8 cellular contexts compared by ENCODE assay signal in the genomic region with DNA sequence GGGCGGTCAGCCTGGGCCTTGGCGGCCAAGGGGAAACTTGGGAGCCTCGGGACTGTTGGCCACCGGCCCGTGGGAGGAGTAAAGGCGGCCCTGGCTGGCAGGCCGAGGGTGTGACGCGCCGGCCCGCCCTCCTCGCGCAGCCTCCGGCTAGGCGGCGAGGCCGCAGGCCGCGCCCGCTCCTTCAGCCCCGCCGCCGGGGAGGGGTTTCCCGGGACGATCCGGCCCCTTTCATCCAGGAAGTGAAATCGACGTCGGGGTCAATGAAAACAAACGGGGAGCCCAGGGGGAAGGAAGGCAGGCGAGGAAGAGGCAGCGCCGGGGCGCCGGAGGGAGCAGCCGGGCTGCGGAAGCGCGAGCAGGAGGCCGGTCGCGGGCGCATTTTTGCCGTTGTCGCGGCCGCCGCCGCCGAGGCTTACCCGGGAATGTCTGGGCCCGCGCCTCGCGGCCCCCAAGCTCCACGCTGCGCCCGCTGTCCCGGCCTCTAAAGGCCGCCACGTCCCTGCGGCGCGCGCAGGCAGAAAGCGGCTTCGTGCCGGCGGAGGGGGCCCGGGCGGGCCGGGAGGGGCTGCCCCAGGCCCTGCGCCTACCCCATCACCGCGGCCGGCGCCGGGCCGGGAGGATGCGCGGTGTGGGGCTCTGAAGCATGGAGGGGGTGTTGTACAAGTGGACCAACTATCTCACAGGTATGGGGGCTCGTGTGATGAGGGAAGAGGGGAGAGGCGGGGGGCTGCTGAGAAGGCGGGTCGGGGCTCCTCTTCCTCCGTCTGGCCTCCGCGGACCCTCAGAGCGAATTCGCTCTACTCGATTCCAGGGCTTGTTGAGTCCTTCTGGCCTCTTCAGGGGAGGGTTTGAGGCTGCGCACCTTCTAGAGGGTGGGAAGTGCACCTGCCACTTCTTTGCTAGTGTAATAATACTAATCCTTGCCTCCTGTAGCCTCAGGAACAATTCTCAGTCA. TPM values are rescaled to one million over a fixed set of nuclear protein-coding genes. Genes with fewer than 3 reads are reported as not detected.
DNase-seq lines count a peak whose midpoint lies in the region; ATAC-seq, FAIRE-seq and TF ChIP-seq lines count a peak whose summit lies in the region.

A gene (plus strand): TSS at position 231 of the 955 bp plus-strand sequence. CDS start 413 bp downstream, at position 644.

- WGBS in pancreas, 2 donors: 0 to 1% methylated on average over 66 to 92 of the region's 92 CpGs

- H3K4me3 Mint-ChIP-seq in activated naive CD8-positive, alpha-beta T cell treated with anti-CD3 and anti-CD28 coated beads, Interleukin-2, amount 10 ng/mL, durations not matched to agents 7 days and 5 days: peak within 1 kb of the TSS; percentile 94

- H3K9me3 Mint-ChIP-seq in activated naive CD8-positive, alpha-beta T cell treated with anti-CD3 and anti-CD28 coated beads, Interleukin-2, amount 10 ng/mL, durations not matched to agents 7 days and 5 days: no peaks in the 10 kb centered on the region

- no peaks in the 10 kb centered on the region for H4K20me1 ChIP-seq in SU-DHL-6 (ENCODE audit: low read depth, low read length)

- peaks cover 4% of the 10 kb centered on the region for H3K36me3 Mint-ChIP-seq in activated naive CD8-positive, alpha-beta T cell treated with anti-CD3 and anti-CD28 coated beads, Interleukin-2, amount 10 ng/mL, durations not matched to agents 7 days and 5 days

- no peak for FAIRE-seq in pancreas (lab: Jason Lieb, UNC)

- no peaks in the 10 kb centered on the region for H3K36me3 ChIP-seq in SU-DHL-6 (ENCODE audit: low read length)
- no peaks in the 10 kb centered on the region for H3K36me3 ChIP-seq in pancreas
- H3K36me3 ChIP-seq in tibial artery: no peaks in the 10 kb centered on the region

- H3K27ac ChIP-seq in SU-DHL-6 (ENCODE audit: low read depth, low read length) (peak within 1 kb of the TSS; percentile 73), pancreas (peak within 1 kb of the TSS; percentile 87 to 97 (median 95)), tibial artery (peak within 1 kb of the TSS; percentile 90 to 91)

- H3K4me1 Mint-ChIP-seq in activated naive CD8-positive, alpha-beta T cell treated with anti-CD3 and anti-CD28 coated beads, Interleukin-2, amount 10 ng/mL, durations not matched to agents 7 days and 5 days: peaks cover 34% of the 10 kb centered on the region

- H3K27me3 Mint-ChIP-seq in activated naive CD8-positive, alpha-beta T cell treated with anti-CD3 and anti-CD28 coated beads, Interleukin-2, amount 10 ng/mL, durations not matched to agents 7 days and 5 days: no peaks in the 10 kb centered on the region

- peaks cover 40% of the 10 kb centered on the region for H3K79me2 ChIP-seq in SU-DHL-6 (ENCODE audit: insufficient read depth, low read length)

- no peaks in the 10 kb centered on the region for H3K9me3 ChIP-seq in SU-DHL-6 (ENCODE audit: insufficient read depth, low read length)
- no peaks in the 10 kb centered on the region for H3K9me3 ChIP-seq in pancreas
- no peaks in the 10 kb centered on the region for H3K9me3 ChIP-seq in tibial artery

- no peaks in the 10 kb centered on the region for H3K9me2 ChIP-seq in SU-DHL-6 (replicated peaks; ENCODE audit: insufficient read depth, low read length)

- intact Hi-C loops in Right ventricle myocardium inferior (cut with DNase I): loop anchor here (2.0 kb wide), 1 partner anchor 42 kb away; no protein-coding TSS in a partner anchor
- intact Hi-C loops in pancreas (cut with DNase I): no loop called here
- intact Hi-C loops in tibial artery (cut with DNase I; ENCODE audit: low total_unique reads): loop anchor here (2.0 kb wide), 1 partner anchor 30 kb away; a partner anchor contains a TSS

- ATAC-seq in HG02623 (IDR thresholded peaks at IDR 0.05; ENCODE audit: unreplicated experiment): peak; percentile 61
- peak; percentile 72 for ATAC-seq in activated naive CD8-positive, alpha-beta T cell treated with anti-CD3 and anti-CD28 coated beads, Interleukin-2, amount 10 ng/mL, durations not matched to agents 7 days and 5 days (ENCODE audit: low read depth)
- peak; percentile 95 for ATAC-seq in Right ventricle myocardium inferior
- ATAC-seq in pancreas: peak; percentile 85 to 91 (median 89)

- H3F3A ChIP-seq in SU-DHL-6 (ENCODE audit: insufficient read depth): peaks cover 19% of the 10 kb centered on the region

- H3K27me3 ChIP-seq in SU-DHL-6 (ENCODE audit: low read length) (no peaks in the 10 kb centered on the region), pancreas (no peaks in the 10 kb centered on the region), tibial artery (no peaks in the 10 kb centered on the region)

- H3K4me3 ChIP-seq in GM12864 (ENCODE audit: low read depth, low read length) (peak within 1 kb of the TSS; percentile 85), SU-DHL-6 (ENCODE audit: insufficient read depth, low read length, poor library complexity, severe bottlenecking) (peak within 1 kb of the TSS; percentile 67), pancreas (peak within 1 kb of the TSS; percentile 75 to 93 (median 91)), tibial artery (peak within 1 kb of the TSS; percentile 89 to 92)

- DNase-seq in GM12864 (ENCODE audit: low read depth) (peak; percentile 50), NCI-H1092 treated with DMSO at 0.1 percent for 48 hours (lab: John Stamatoyannopoulos, UW) (peak; percentile 76), Right ventricle myocardium inferior (ENCODE audit: missing footprints) (peak; percentile 98), pancreas (peak; percentile 96 to 98 (median 96)), tibial artery (peak; percentile 97 to 99)
- peak; percentile 84 for DNase-seq in activated naive CD8-positive, alpha-beta T cell treated with anti-CD3 and anti-CD28 coated beads, Interleukin-2, amount 10 ng/mL, durations not matched to agents 7 days and 5 days

- H3K27ac Mint-ChIP-seq in activated naive CD8-positive, alpha-beta T cell treated with anti-CD3 and anti-CD28 coated beads, Interleukin-2, amount 10 ng/mL, durations not matched to agents 7 days and 5 days: peak within 1 kb of the TSS; percentile 99

- peaks cover 18 to 52% (median 30%) of the 10 kb centered on the region in 3 donors for H3K4me1 ChIP-seq in pancreas
- peaks cover 0 to 63% (median 44%) of the 10 kb centered on the region in 4 donors for H3K4me1 ChIP-seq in tibial artery

- TF ChIP-seq CTCF in GM12864 (IDR thresholded peaks at IDR 0.05; ENCODE audit: low read depth, low read length, missing control alignments) (no peak), SU-DHL-6 (IDR thresholded peaks at IDR 0.05; ENCODE audit: insufficient read depth, low read length, poor library complexity, severe bottlenecking) (no peak), pancreas (IDR thresholded peaks at IDR 0.05) (no peak), tibial artery (IDR thresholded peaks at IDR 0.05) (no peak)

- H2AFZ ChIP-seq in SU-DHL-6 (ENCODE audit: low read depth, low read length, severe bottlenecking): peak within 1 kb of the TSS; percentile 90

- POLR2A ChIA-PET in activated naive CD8-positive, alpha-beta T cell treated with anti-CD3 and anti-CD28 coated beads, Interleukin-2, amount 10 ng/mL, durations not matched to agents 7 days and 5 days (lab: Charles Lee): interaction anchor here (0.7 to 2.7 kb wide), 4 partner anchors 22 to 66 kb away, joined by 3 to 16 read pairs (median 5); a partner anchor contains a TSS

- H3K4me2 ChIP-seq in SU-DHL-6 (ENCODE audit: low read depth, low read length, poor library complexity, severe bottlenecking): peak within 1 kb of the TSS; percentile 99

- H3K9ac ChIP-seq in SU-DHL-6 (ENCODE audit: low read length): peak within 1 kb of the TSS; percentile 75

RNA-seq across cellular contexts. Expression of the gene that starts here (rescaled TPM):
- 10 to 100 TPM; 28.9 to 29.4 TPM for total RNA-seq in activated naive CD8-positive, alpha-beta T cell treated with anti-CD3 and anti-CD28 coated beads, Interleukin-2, amount 10 ng/mL, durations not matched to agents 7 days and 5 days
- 36.4 TPM for total RNA-seq in Right ventricle myocardium inferior
- 10 to 100 TPM; 10.2 to 18.6 (median 11.9) TPM for total RNA-seq in pancreas
- 1 to 10 TPM; 1.2 to 2.5 TPM for polyA plus RNA-seq in pancreas

Comparison
In these comparisons a context has a peak if more than half of its experiments do, and no peak if none do; other contexts are left out.
1. Peak in every context shown above with its lines: DNase-seq, ATAC-seq, H3K4me3 ChIP-seq and H3K27ac ChIP-seq.
2. intact Hi-C loops: an anchor here in Right ventricle myocardium inferior (2.0 kb wide) and tibial artery (2.0 kb wide); none called in pancreas.